ENCODE assay signal across 10 cellular contexts in genomic region chr16:88298882-88299745, GRCh38.
DNase-seq lines count a peak whose midpoint lies in the region; FAIRE-seq and TF ChIP-seq lines count a peak whose summit lies in the region.
"Had no signal": no experiment of that assay in that cellular context is flagged by ENCODE, and none has a peak within 500 bp of the region (broad histone marks: within the 10 kb centered on the region; RNA-seq: fewer than 3 reads in every experiment).

No MANE protein-coding gene starts in this region.

- H4K8ac ChIP-seq in H9 (replicated peaks; ENCODE audit: insufficient read length, low read depth, low read length), result no peak overlapping the region

- H4K91ac ChIP-seq in H9 (ENCODE audit: insufficient read length, low read depth, low read length), result no peak overlapping the region

- H3K79me1 ChIP-seq in H9 (ENCODE audit: insufficient read depth, low read depth, low read length, poor library complexity, severe bottlenecking), result no peaks in the 10 kb centered on the region

- H3K36me3 Mint-ChIP-seq in H9 (ENCODE audit: insufficient read depth in 1 of 3, low read depth in 3 of 3) (peaks cover 0 to 2% (median 0%) of the 10 kb centered on the region in 3 experiments; a peak in 1 of 7 replicates), neural crest cell (ENCODE audit: low read depth) (no peaks in the 10 kb centered on the region)

- no peak overlapping the region for H3K56ac ChIP-seq in H9 (ENCODE audit: insufficient read length, low read depth, low read length)

- H3K14ac ChIP-seq in H9 (ENCODE audit: insufficient read depth, low read length), result peak overlapping the region; percentile 31; the same call in 1 of the 2 replicates

- no peaks in the 10 kb centered on the region for H3K27me3 ChIP-seq in H9 (ENCODE audit: insufficient read depth, low read length)
- no peaks in the 10 kb centered on the region for H3K27me3 ChIP-seq in bronchial epithelial cell (ENCODE audit: control insufficient read depth, insufficient read depth, low read length)
- H3K27me3 ChIP-seq in BE2C, result no peaks in the 10 kb centered on the region

- H4K20me1 ChIP-seq in H9 (ENCODE audit: control insufficient read depth, insufficient read depth, insufficient read length), result no peaks in the 10 kb centered on the region

- no peak overlapping the region for H3K23ac ChIP-seq in H9 (ENCODE audit: insufficient read length, low read depth, low read length)

- H3K36me3 ChIP-seq in bronchial epithelial cell (ENCODE audit: control insufficient read depth, insufficient read depth, low read length), result no peaks in the 10 kb centered on the region
- no peaks in the 10 kb centered on the region for H3K36me3 ChIP-seq in BE2C

- H2BK15ac ChIP-seq in H9 (ENCODE audit: low read depth, low read length), result no peak overlapping the region

- H4K5ac ChIP-seq in H9 (ENCODE audit: insufficient read length, low read depth, low read length), result no peak overlapping the region

- H2BK12ac ChIP-seq in H9 (ENCODE audit: insufficient read length, low read depth, low read length), result no peak overlapping the region

- TF ChIP-seq CTCF in H9 (conservative IDR thresholded peaks at IDR 0.05) (no peak), bronchial epithelial cell (IDR thresholded peaks at IDR 0.05; ENCODE audit: insufficient read depth, low read length, severe bottlenecking) (no peak), neural crest cell (conservative IDR thresholded peaks at IDR 0.05) (no peak), BE2C (IDR thresholded peaks at IDR 0.05; ENCODE audit: low read depth, low read length) (no peak)

- no peaks in the 10 kb centered on the region for H3K79me2 ChIP-seq in H9 (ENCODE audit: insufficient read depth, low read length)

- H2AFZ ChIP-seq in H9 (ENCODE audit: low read length), result no peak overlapping the region

- H3K4me3 ChIP-seq in bronchial epithelial cell (ENCODE audit: low read depth, low read length) (no peak overlapping the region), BE2C (ENCODE audit: low read depth, low read length) (no peak overlapping the region)

- H3K4me1 ChIP-seq in H9 (ENCODE audit: insufficient read depth, low read length) (no peaks in the 10 kb centered on the region), BE2C (no peaks in the 10 kb centered on the region)

- H3K27ac Mint-ChIP-seq in H9, result no peak overlapping the region
- peak overlapping the region; percentile 43 for H3K27ac Mint-ChIP-seq in neural crest cell (ENCODE audit: unreplicated experiment)
- H3K27ac Mint-ChIP-seq: stimulated activated naive CD8-positive, alpha-beta T cell treated with anti-CD3 and anti-CD28 coated beads, Interleukin-15, Interleukin-2, amounts not matched to agents 100 ng/mL and 50 ng/mL, for 24 hours had no signal

- FAIRE-seq in bronchial epithelial cell (lab: Jason Lieb, UNC), result no peak

- H2BK120ac ChIP-seq in H9 (ENCODE audit: low read depth, low read length, poor library complexity, severe bottlenecking), result no peak overlapping the region

- no peak overlapping the region for H3K27ac ChIP-seq in H9 (ENCODE audit: insufficient read length, low read depth, low read length)

- H2AK5ac ChIP-seq in H9 (ENCODE audit: insufficient read length, low read length), result no peak overlapping the region

- DNase-seq in CMK (ENCODE audit: low read depth), result peak; percentile 27
- no peak for DNase-seq in H9
- DNase-seq in bronchial epithelial cell (ENCODE audit: low read depth), result peak; percentile 77
- no peak for DNase-seq in neural crest cell (ENCODE audit: low read depth, low spot score)
- no peak for DNase-seq in cerebellar nuclear complex (lab: John Stamatoyannopoulos, UW)
- DNase-seq in SW 1271 (lab: John Stamatoyannopoulos, UW), result no peak
- DNase-seq in BE2C, result no peak
- DNase-seq: DMS153 had no signal

- H2BK5ac ChIP-seq in H9 (ENCODE audit: insufficient read length, low read length), result no peak overlapping the region

- no peaks in the 10 kb centered on the region for H3K4me1 Mint-ChIP-seq in H9
- peaks cover 9% of the 10 kb centered on the region for H3K4me1 Mint-ChIP-seq in neural crest cell
- H3K4me1 Mint-ChIP-seq: central memory CD8-positive, alpha-beta T cell had no signal

- no peaks in the 10 kb centered on the region for H3K23me2 ChIP-seq in H9 (ENCODE audit: insufficient read length, low read depth, low read length, poor library complexity, severe bottlenecking)

- WGBS in H9 (ENCODE audit: extremely low coverage, insufficient read length, low lambda C conversion rate), result no CpG with 5 or more reads among the region's 14 CpGs

- H3K4ac ChIP-seq in H9 (ENCODE audit: low read depth, low read length), result no peak overlapping the region

- H3K4me3 Mint-ChIP-seq in H9 (no peak overlapping the region), neural crest cell (no peak overlapping the region)
- H3K4me3 Mint-ChIP-seq: central memory CD8-positive, alpha-beta T cell; stimulated activated naive CD8-positive, alpha-beta T cell treated with anti-CD3 and anti-CD28 coated beads, Interleukin-15, Interleukin-2, amounts not matched to agents 100 ng/mL and 50 ng/mL, for 24 hours had no signal

- no peak overlapping the region for H3K4me2 ChIP-seq in H9 (ENCODE audit: insufficient read depth, insufficient read length, low read length)

- no peak overlapping the region for H3T11ph ChIP-seq in H9 (ENCODE audit: low read length)

- peaks cover 0 to 8% of the 10 kb centered on the region in 2 experiments; a peak in 3 of 5 replicates for H3K9me3 Mint-ChIP-seq in H9
- H3K9me3 Mint-ChIP-seq in neural crest cell, result no peaks in the 10 kb centered on the region
- H3K9me3 Mint-ChIP-seq: central memory CD8-positive, alpha-beta T cell; stimulated activated naive CD8-positive, alpha-beta T cell treated with anti-CD3 and anti-CD28 coated beads, Interleukin-15, Interleukin-2, amounts not matched to agents 100 ng/mL and 50 ng/mL, for 24 hours had no signal

- H3K9ac ChIP-seq in H9 (ENCODE audit: extremely low read depth, insufficient read length, low read length), result no peak overlapping the region

- peaks cover 9% of the 10 kb centered on the region for H3K27me3 Mint-ChIP-seq in H9 (ENCODE audit: low read depth)
- no peaks in the 10 kb centered on the region for H3K27me3 Mint-ChIP-seq in neural crest cell (ENCODE audit: low read depth)

- H3K18ac ChIP-seq in H9 (ENCODE audit: insufficient read length, low read depth, low read length), result no peak overlapping the region

- H2BK20ac ChIP-seq in H9 (ENCODE audit: low read depth, low read length, poor library complexity, severe bottlenecking), result no peak overlapping the region

- H3K9me3 ChIP-seq in H9 (ENCODE audit: control insufficient read depth, low read depth, low read length) (no peaks in the 10 kb centered on the region), BE2C (no peaks in the 10 kb centered on the region)

Comparison
In these comparisons a context has a peak if more than half of its experiments do, and no peak if none do; other contexts are left out.
1. DNase-seq: peak in CMK (single experiment) and bronchial epithelial cell (single experiment); none in H9 (single experiment), neural crest cell (single experiment), cerebellar nuclear complex (0 of 2), SW 1271 (0 of 2) and BE2C (single experiment).